In genomic region chr2:56576001-56576400, GRCh38 we compare ENCODE assay signal across 28 cellular contexts.
"Had no signal": no experiment of that assay in that cellular context is flagged by ENCODE, and none has a peak within 500 bp of the region (broad histone marks: within the 10 kb centered on the region; RNA-seq: fewer than 3 reads in every experiment).

No MANE protein-coding gene starts in this region.

- H3K27me3 ChIP-seq: heart right ventricle, hepatocyte, left lung, pancreas, sigmoid colon, tibial nerve, upper lobe of left lung had no signal

- ATAC-seq: heart right ventricle; left cardiac atrium; left lung; lower lobe of right lung; naive thymus-derived CD4-positive, alpha-beta T cell; natural killer cell treated with Interleukin-12 subunit alpha and Interleukin-12 subunit beta and Interleukin-15 and Interleukin-18, amount 100 ng/mL, for 72 hours; pancreas; right cardiac atrium; stimulated activated memory B cell treated with anti-CD40 and anti-IgM and Interleukin-4, amounts not matched to agents 10 μg/mL and 1 μg/mL and 100 μg/mL, for 72 hours; stimulated activated naive CD8-positive, alpha-beta T cell treated with anti-CD3 and anti-CD28 coated beads, Interleukin-15, amount 100 ng/mL, for 72 hours had no signal

- H3K36me3 ChIP-seq: heart right ventricle, left lung, lower lobe of right lung, pancreas, prostate gland, sigmoid colon, tibial nerve, upper lobe of left lung had no signal

- H3K79me2 ChIP-seq: hepatocyte had no signal

- H3K4me3 ChIP-seq: heart right ventricle, hepatocyte, left lung, lower lobe of right lung, pancreas, prostate gland, sigmoid colon, smooth muscle cell, tibial nerve, upper lobe of left lung had no signal

- H3K4me2 ChIP-seq: hepatocyte, smooth muscle cell had no signal

- H3K4me1 ChIP-seq: heart right ventricle, left lung, lower lobe of right lung, pancreas, prostate gland, sigmoid colon, tibial nerve, upper lobe of left lung had no signal

- H2AFZ ChIP-seq: hepatocyte had no signal

- H3K9me3 ChIP-seq: lower lobe of right lung, pancreas, prostate gland had no signal

- DNase-seq: heart right ventricle; kidney glomerular epithelial cell; left cardiac atrium; lower lobe of right lung; mammary epithelial cell; mesendoderm; naive thymus-derived CD4-positive, alpha-beta T cell; nucleus accumbens; pancreas; posterior cingulate gyrus; retina; right cardiac atrium; sigmoid colon; stimulated activated CD4-positive, alpha-beta T cell treated with anti-CD3 and anti-CD28 coated beads, Interleukin-1b, Interleukin-23, amount 100 ng/mL, for 48 hours; stimulated activated CD4-positive, alpha-beta T cell treated with anti-CD3 and anti-CD28 coated beads, Interleukin-2, amount 100 ng/mL, for 48 hours; stimulated activated CD4-positive, alpha-beta T cell treated with anti-CD3 and anti-CD28 coated beads, Interleukin-4, amount 100 ng/mL, for 4 hours; stimulated activated CD8-positive, alpha-beta memory T cell treated with anti-CD3 and anti-CD28 coated beads, Interleukin-4, amount 100 ng/mL, for 48 hours; stimulated activated naive CD4-positive, alpha-beta T cell treated with Interleukin-2 at 50 U/mL for 16 hours; stimulated activated naive CD8-positive, alpha-beta T cell treated with anti-CD3 and anti-CD28 coated beads, Interleukin-15, amount 100 ng/mL, for 72 hours; substantia nigra; upper lobe of left lung had no signal

- H3K27ac ChIP-seq: heart right ventricle, hepatocyte, left lung, lower lobe of right lung, pancreas, prostate gland, sigmoid colon, tibial nerve, upper lobe of left lung had no signal
